In the genomic region with DNA sequence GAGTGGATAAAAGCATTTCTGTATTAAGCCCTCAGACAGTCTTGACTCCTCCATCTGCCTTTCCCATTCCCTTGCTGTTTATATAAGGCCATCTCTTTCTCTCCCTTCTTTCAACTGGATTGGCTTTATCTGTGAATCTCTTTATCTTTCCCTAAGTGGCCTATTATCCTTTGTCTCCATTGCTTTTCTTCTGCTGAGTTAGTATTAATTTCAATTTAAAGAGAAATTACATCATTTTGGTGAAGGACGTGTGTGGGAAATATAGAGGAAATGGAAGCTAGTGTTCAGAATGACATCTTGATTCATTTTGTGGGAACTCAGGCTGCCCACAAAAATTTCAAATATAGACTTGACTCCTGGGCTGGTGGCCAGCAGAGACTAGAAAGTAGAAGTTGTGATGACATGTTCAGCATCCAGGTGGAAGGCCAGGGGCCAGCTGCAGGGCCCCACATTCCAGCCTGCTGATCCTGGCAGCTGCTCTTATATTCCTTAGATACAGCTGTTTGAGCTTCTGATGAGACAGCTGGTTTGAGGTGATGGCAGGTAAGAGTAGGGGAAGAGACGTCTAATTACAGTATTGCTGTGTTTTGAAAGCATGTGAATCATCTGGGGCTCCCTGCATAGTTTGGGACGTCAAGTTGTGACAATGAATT, we compare ENCODE assay signal across 11 cellular contexts. TPM values are rescaled to one million over a fixed set of nuclear protein-coding genes. Genes with fewer than 3 reads are reported as not detected.
A peak's percentile ranks its signal among the peaks of the same experiment; 100 is the strongest.
DNase-seq lines count a peak whose midpoint lies in the region; ATAC-seq and TF ChIP-seq lines count a peak whose summit lies in the region.
"Had no signal": no experiment of that assay in that cellular context is flagged by ENCODE, and none has a peak within 500 bp of the region (broad histone marks: within the 10 kb centered on the region; RNA-seq: fewer than 3 reads in every experiment).

No MANE protein-coding gene starts in this region.

- H3K36me3 Mint-ChIP-seq in CD4-positive, alpha-beta T cell (ENCODE audit: low read depth), result peaks cover 11% of the 10 kb centered on the region

- no peak overlapping the region for H3K27ac Mint-ChIP-seq in CD4-positive, alpha-beta T cell

- CTCF ChIA-PET in CD4-positive, alpha-beta T cell (lab: Charles Lee), result no interaction called here

- DNase-seq in CD1c-positive myeloid dendritic cell (ENCODE audit: extremely low spot score) (peak; percentile 39), HS-27A (ENCODE audit: low read depth) (peak; percentile 56), RWPE2 (ENCODE audit: low spot score) (peak; percentile 82), foreskin keratinocyte (peak; percentile 96 to 98), GM19240 (ENCODE audit: insufficient read length, low spot score) (no peak), WERI-Rb-1 (no peak)
- DNase-seq in CD4-positive, alpha-beta T cell, result no peak
- DNase-seq in NK-92 treated with Interleukin-12 subunit alpha and Interleukin-12 subunit beta, amount 100 ng/mL, for 24 hours (lab: John Stamatoyannopoulos, UW), result no peak
- DNase-seq: activated naive CD4-positive, alpha-beta T cell treated with anti-CD3 and anti-CD28 coated beads, Interleukin-2, amount 50 U/mL, for 16 hours had no signal

- H3K9me3 Mint-ChIP-seq in CD4-positive, alpha-beta T cell, result no peaks in the 10 kb centered on the region

- H3K4me1 Mint-ChIP-seq in CD4-positive, alpha-beta T cell (ENCODE audit: low read depth), result peaks cover 36% of the 10 kb centered on the region

- POLR2A ChIA-PET in CD4-positive, alpha-beta T cell (lab: Charles Lee), result interaction anchor here (0.5 kb wide), 1 partner anchor 32 kb away, joined by 4 read pairs; no protein-coding TSS in a partner anchor

- peak overlapping the region; percentile 57 for H3K27ac ChIP-seq in RWPE2 (ENCODE audit: poor library complexity, severe bottlenecking)
- H3K27ac ChIP-seq in foreskin keratinocyte, result no peak overlapping the region
- H3K27ac ChIP-seq in CD4-positive, alpha-beta T cell (ENCODE audit: low read depth, low read length), result no peak overlapping the region
- no peak overlapping the region for H3K27ac ChIP-seq in WERI-Rb-1
- H3K27ac ChIP-seq: right atrium auricular region, upper lobe of left lung had no signal

- H3K4me3 ChIP-seq in RWPE2 (ENCODE audit: severe bottlenecking), result no peak overlapping the region
- H3K4me3 ChIP-seq in WERI-Rb-1 (ENCODE audit: low read depth, low read length), result no peak overlapping the region
- H3K4me3 ChIP-seq: right atrium auricular region, upper lobe of left lung had no signal

- peaks cover 15% of the 10 kb centered on the region for H3K36me3 ChIP-seq in RWPE2 (ENCODE audit: low read depth)
- peaks cover 2% of the 10 kb centered on the region; the same call in 1 of the 2 replicates for H3K36me3 ChIP-seq in WERI-Rb-1
- H3K36me3 ChIP-seq: right atrium auricular region had no signal

- H3K27me3 ChIP-seq in RWPE2 (ENCODE audit: insufficient read depth, poor library complexity, severe bottlenecking) (no peaks in the 10 kb centered on the region), foreskin keratinocyte (no peaks in the 10 kb centered on the region), WERI-Rb-1 (ENCODE audit: insufficient read depth, low read depth, severe bottlenecking) (no peaks in the 10 kb centered on the region)
- no peaks in the 10 kb centered on the region for H3K27me3 ChIP-seq in CD4-positive, alpha-beta T cell (ENCODE audit: control insufficient read depth, insufficient read depth, low read length)
- H3K27me3 ChIP-seq: right atrium auricular region, upper lobe of left lung had no signal

- TF ChIP-seq CTCF in RWPE2 (IDR thresholded peaks at IDR 0.05; ENCODE audit: poor library complexity, severe bottlenecking), result no peak
- TF ChIP-seq CTCF in foreskin keratinocyte (conservative IDR thresholded peaks at IDR 0.05), result no peak
- no peak for TF ChIP-seq CTCF in CD4-positive, alpha-beta T cell (IDR thresholded peaks at IDR 0.05)
- no peak for TF ChIP-seq CTCF in WERI-Rb-1 (IDR thresholded peaks at IDR 0.05; ENCODE audit: low read depth, low read length)

- intact Hi-C loops in CD4-positive, alpha-beta T cell (cut with DNase I, micrococcal nuclease), result no loop called here

- H3K9me3 ChIP-seq in RWPE2 (ENCODE audit: severe bottlenecking) (no peaks in the 10 kb centered on the region), WERI-Rb-1 (ENCODE audit: severe bottlenecking) (no peaks in the 10 kb centered on the region)
- no peaks in the 10 kb centered on the region for H3K9me3 ChIP-seq in CD4-positive, alpha-beta T cell (ENCODE audit: control insufficient read depth, low read length)
- H3K9me3 ChIP-seq: right atrium auricular region, upper lobe of left lung had no signal

- H3K4me1 ChIP-seq in RWPE2 (ENCODE audit: insufficient read depth, poor library complexity, severe bottlenecking) (peaks cover 14% of the 10 kb centered on the region), foreskin keratinocyte (peaks cover 22% of the 10 kb centered on the region)

- peak; percentile 95 for ATAC-seq in RWPE2 (ENCODE audit: low read depth)
- ATAC-seq in foreskin keratinocyte, result peak; percentile 93
- ATAC-seq in CD4-positive, alpha-beta T cell (ENCODE audit: poor library complexity), result no peak

- no peaks in the 10 kb centered on the region for H3K27me3 Mint-ChIP-seq in CD4-positive, alpha-beta T cell

- no peak overlapping the region for H3K4me3 Mint-ChIP-seq in CD4-positive, alpha-beta T cell

RNA-seq across cellular contexts. Expression of a gene that starts 52.3 kb away (rescaled TPM):
- 19.6 and 21.0 TPM in 2 replicates for total RNA-seq in foreskin keratinocyte
- 13.2 and 13.4 TPM in 2 replicates for polyA plus RNA-seq in foreskin keratinocyte
- 10 to 100 TPM; 59.8 to 62.9 TPM for total RNA-seq in CD4-positive, alpha-beta T cell

Comparison
In these comparisons a context has a peak if more than half of its experiments do, and no peak if none do; other contexts are left out.
1. DNase-seq: peak in CD1c-positive myeloid dendritic cell (single experiment), HS-27A (single experiment), RWPE2 (single experiment) and foreskin keratinocyte (2 of 2); none in CD4-positive, alpha-beta T cell (0 of 10), NK-92 treated with Interleukin-12 subunit alpha and Interleukin-12 subunit beta, amount 100 ng/mL, for 24 hours (single experiment), GM19240 (single experiment) and WERI-Rb-1 (single experiment).